In genomic region chr14:106318700-106319099, GRCh38 we compare ENCODE assay signal across 10 cellular contexts.
DNase-seq lines count a peak whose midpoint lies in the region; ATAC-seq and TF ChIP-seq lines count a peak whose summit lies in the region.
"Had no signal": no experiment of that assay in that cellular context is flagged by ENCODE, and none has a peak within 500 bp of the region (broad histone marks: within the 10 kb centered on the region; RNA-seq: fewer than 3 reads in every experiment).

No MANE protein-coding gene starts in this region.

- H3K9me2 ChIP-seq in DOHH2 (replicated peaks; ENCODE audit: control insufficient read depth, low read length) (no peaks in the 10 kb centered on the region), PC-9 (ENCODE audit: insufficient read depth) (no peaks in the 10 kb centered on the region)

- H3K79me2 ChIP-seq in DOHH2 (ENCODE audit: control insufficient read depth, low read length): no peaks in the 10 kb centered on the region
- H3K79me2 ChIP-seq in PC-9 (ENCODE audit: low read depth): no peaks in the 10 kb centered on the region

- H3K4me1 Mint-ChIP-seq in activated T-cell treated with anti-CD3 and anti-CD28 coated beads, Interleukin-2, amount 50 U/mL, for 72 hours (ENCODE audit: low read depth): no peaks in the 10 kb centered on the region

- no peak for DNase-seq in PC-9
- DNase-seq in activated T-cell treated with anti-CD3 and anti-CD28 coated beads, Interleukin-2, amount 50 U/mL, for 72 hours: peak; percentile 65 to 77
- peak; percentile 12 to 26 for DNase-seq in stimulated activated CD4-positive, alpha-beta T cell treated with anti-CD3 and anti-CD28 coated beads, Interleukin-1b, Interleukin-23, amount 100 ng/mL, for 1 hour (ENCODE audit: low read depth in 2 of 2)
- no peak for DNase-seq in occipital lobe (lab: John Stamatoyannopoulos, UW)
- DNase-seq in NCI-H226: no peak
- DNase-seq in LoVo (ENCODE audit: low spot score): no peak
- DNase-seq: GOT3, islet precursor cell had no signal

- H2AFZ ChIP-seq in PC-9: no peak overlapping the region

- TF ChIP-seq CTCF in DOHH2 (IDR thresholded peaks at IDR 0.05; ENCODE audit: low read depth, low read length, poor library complexity, severe bottlenecking) (peak; percentile 83), PC-9 (conservative IDR thresholded peaks at IDR 0.05) (peak; percentile 58)

- peak overlapping the region; percentile 55 for H3K4me2 ChIP-seq in DOHH2 (ENCODE audit: low read length)
- H3K4me2 ChIP-seq in PC-9: no peak overlapping the region

- peak overlapping the region; percentile 70 for H3K27ac ChIP-seq in DOHH2 (ENCODE audit: low read depth, low read length)
- no peak overlapping the region for H3K27ac ChIP-seq in PC-9

- H3K27me3 Mint-ChIP-seq in activated T-cell treated with anti-CD3 and anti-CD28 coated beads, Interleukin-2, amount 50 U/mL, for 72 hours (ENCODE audit: low read depth): peaks cover 16% of the 10 kb centered on the region

- H4K20me1 ChIP-seq in DOHH2 (ENCODE audit: control insufficient read depth, insufficient read depth, low read depth, low read length) (no peaks in the 10 kb centered on the region), PC-9 (ENCODE audit: insufficient read depth) (no peaks in the 10 kb centered on the region)

- H3K36me3 Mint-ChIP-seq in activated T-cell treated with anti-CD3 and anti-CD28 coated beads, Interleukin-2, amount 50 U/mL, for 72 hours (ENCODE audit: insufficient read depth in 2 of 2): no peaks in the 10 kb centered on the region

- H3K36me3 ChIP-seq in DOHH2 (ENCODE audit: control insufficient read depth, low read length) (no peaks in the 10 kb centered on the region), PC-9 (ENCODE audit: low read depth) (no peaks in the 10 kb centered on the region)

- CTCF ChIA-PET in PC-9 (lab: Charles Lee): no interaction called here

- POLR2A ChIA-PET in PC-9 (lab: Charles Lee; ENCODE audit: unreplicated experiment): no interaction called here

- H3K27ac Mint-ChIP-seq in activated T-cell treated with anti-CD3 and anti-CD28 coated beads, Interleukin-2, amount 50 U/mL, for 72 hours: no peak overlapping the region

- intact Hi-C loops in PC-9 (cut with micrococcal nuclease; ENCODE audit: unreplicated experiment): no loop called here

- H3F3A ChIP-seq in DOHH2 (ENCODE audit: control insufficient read depth, insufficient read depth) (0 out of 2 replicates have a peak, but pooled peaks cover 3% of the 10 kb centered on the region), PC-9 (ENCODE audit: insufficient read depth, low read depth) (no peaks in the 10 kb centered on the region)

- peak; percentile 32 to 34 for ATAC-seq in activated T-cell treated with anti-CD3 and anti-CD28 coated beads, Interleukin-2, amount 50 U/mL, for 72 hours (replicated peaks in 1 of 2)
- ATAC-seq in HG03439 (IDR thresholded peaks at IDR 0.05; ENCODE audit: unreplicated experiment): no peak

- H3K4me3 ChIP-seq in DOHH2 (ENCODE audit: low read length) (peak overlapping the region; percentile 46), PC-9 (no peak overlapping the region)

- H3K4me1 ChIP-seq in DOHH2 (ENCODE audit: control insufficient read depth, low read length) (peaks cover 29% of the 10 kb centered on the region), PC-9 (replicated peaks; ENCODE audit: insufficient read depth) (no peaks in the 10 kb centered on the region)

- H3K9me3 ChIP-seq in DOHH2 (ENCODE audit: control insufficient read depth, insufficient read depth, low read length) (peaks cover 25% of the 10 kb centered on the region; the same call in 1 of the 2 replicates), PC-9 (ENCODE audit: insufficient read depth, low read depth) (no peaks in the 10 kb centered on the region)

- H3K27me3 ChIP-seq in DOHH2 (ENCODE audit: control insufficient read depth, low read length) (no peaks in the 10 kb centered on the region), PC-9 (ENCODE audit: insufficient read depth, low read depth) (peaks cover 4% of the 10 kb centered on the region; the same call in 1 of the 2 replicates)

- BruUV-seq in PC-9 (replicated peaks; lab: Mats Ljungman, UMichigan): no TSS peak

- H3K9me3 Mint-ChIP-seq in activated T-cell treated with anti-CD3 and anti-CD28 coated beads, Interleukin-2, amount 50 U/mL, for 72 hours: no peaks in the 10 kb centered on the region

- no peak overlapping the region for H3K4me3 Mint-ChIP-seq in activated T-cell treated with anti-CD3 and anti-CD28 coated beads, Interleukin-2, amount 50 U/mL, for 72 hours

Comparison
In these comparisons a context has a peak if more than half of its experiments do, and no peak if none do; other contexts are left out.
1. DNase-seq: peak in activated T-cell treated with anti-CD3 and anti-CD28 coated beads, Interleukin-2, amount 50 U/mL, for 72 hours (2 of 2) and stimulated activated CD4-positive, alpha-beta T cell treated with anti-CD3 and anti-CD28 coated beads, Interleukin-1b, Interleukin-23, amount 100 ng/mL, for 1 hour (2 of 2); none in PC-9 (0 of 2), occipital lobe (single experiment), NCI-H226 (single experiment) and LoVo (single experiment).